14 cellular contexts compared by ENCODE assay signal in the genomic region with DNA sequence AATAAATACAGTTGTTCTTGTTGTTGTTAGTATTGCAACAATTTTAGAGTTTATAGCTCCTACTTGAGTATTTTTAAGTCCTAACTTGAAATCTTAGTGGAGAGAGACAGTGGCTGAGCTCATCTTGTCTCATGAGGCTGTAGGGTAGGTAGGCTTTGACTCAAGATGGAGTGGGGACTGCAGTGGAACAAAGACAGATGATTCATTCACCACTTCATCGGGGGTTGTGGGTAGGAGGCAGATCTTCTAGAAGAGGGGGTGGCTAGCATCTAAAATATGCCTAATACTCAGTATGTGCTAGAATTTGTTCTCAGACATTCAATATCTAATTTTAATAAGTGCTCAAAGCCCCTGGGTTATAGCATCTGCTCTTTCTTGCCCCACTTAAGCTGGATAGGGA. TPM values are rescaled to one million over a fixed set of nuclear protein-coding genes. Genes with fewer than 3 reads are reported as not detected.
DNase-seq lines count a peak whose midpoint lies in the region; ATAC-seq lines count a peak whose summit lies in the region.
"Had no signal": no experiment of that assay in that cellular context is flagged by ENCODE, and none has a peak within 500 bp of the region (broad histone marks: within the 10 kb centered on the region; RNA-seq: fewer than 3 reads in every experiment).

No MANE protein-coding gene starts in this region.

- ATAC-seq in GM21717 (IDR thresholded peaks at IDR 0.05; ENCODE audit: unreplicated experiment): no peak
- no peak for ATAC-seq in GM19397 (IDR thresholded peaks at IDR 0.05; ENCODE audit: unreplicated experiment)
- ATAC-seq: body of pancreas, esophagus mucosa, heart left ventricle had no signal

- DNase-seq in stimulated activated CD4-positive, alpha-beta T cell treated with anti-CD3 and anti-CD28 coated beads, Interleukin-4, amount 100 ng/mL, for 24 hours: peak; percentile 24
- DNase-seq in stimulated activated CD4-positive, alpha-beta T cell treated with anti-CD3 and anti-CD28 coated beads, Interleukin-2, amount 100 ng/mL, for 24 hours: no peak
- peak; percentile 45 for DNase-seq in RPMI7951 (ENCODE audit: low read depth)
- DNase-seq in iris pigment epithelial cell (ENCODE audit: low read depth): peak; percentile 56
- DNase-seq in NCI-H345 (lab: John Stamatoyannopoulos, UW): no peak
- DNase-seq: body of pancreas, DMS153, heart left ventricle, HFFc6, islet precursor cell, NCI-H1930 had no signal

RNA-seq across cellular contexts. Expression of a gene that starts 13.1 kb away (rescaled TPM):
- total RNA-seq in RPMI7951 (2014; rRNA removed; shearing (Covaris generic)): 59.8 and 73.4 TPM in 2 replicates

Comparison
In these comparisons a context has a peak if more than half of its experiments do, and no peak if none do; other contexts are left out.
1. DNase-seq: peak in stimulated activated CD4-positive, alpha-beta T cell treated with anti-CD3 and anti-CD28 coated beads, Interleukin-4, amount 100 ng/mL, for 24 hours (single experiment), RPMI7951 (single experiment) and iris pigment epithelial cell (single experiment); none in stimulated activated CD4-positive, alpha-beta T cell treated with anti-CD3 and anti-CD28 coated beads, Interleukin-2, amount 100 ng/mL, for 24 hours (0 of 2) and NCI-H345 (single experiment).